3 cellular contexts compared by ENCODE assay signal in the genomic region with DNA sequence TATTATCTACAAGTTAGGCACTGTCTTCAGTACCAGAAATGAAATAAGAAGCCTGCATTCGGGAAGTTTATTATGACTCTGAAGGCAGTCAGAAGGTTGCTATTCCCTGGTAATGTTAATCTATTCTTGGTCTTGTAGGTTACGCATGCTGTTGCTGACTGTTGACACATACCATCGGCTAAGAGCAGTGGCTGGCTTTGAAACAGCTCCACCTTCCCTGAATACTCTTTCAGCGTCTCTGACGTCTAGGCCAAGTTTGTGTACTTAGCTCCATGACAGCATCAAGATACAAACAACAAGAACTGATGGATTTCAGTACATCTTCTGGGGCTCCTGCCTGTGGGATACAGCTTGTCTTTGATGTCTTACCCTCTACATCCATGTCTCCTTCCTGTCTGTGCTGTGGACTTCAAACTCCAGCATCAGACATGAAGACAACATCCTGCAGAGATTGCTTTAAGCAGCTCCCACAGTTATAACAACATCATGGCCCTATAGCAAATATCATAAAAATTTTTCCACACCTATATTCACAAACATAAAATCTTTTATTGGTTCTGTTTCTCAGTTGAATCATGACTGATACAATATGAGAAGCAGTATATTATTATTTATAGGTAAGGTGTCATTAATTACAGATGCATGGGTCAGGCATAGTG.
DNase-seq lines count a peak whose midpoint lies in the region; ATAC-seq and TF ChIP-seq lines count a peak whose summit lies in the region.
"Not testable (repeated sequence)": the region's sequence is repeated elsewhere in the genome, so short reads cannot be mapped to it uniquely, and the experiment has no call there.

No MANE protein-coding gene starts in this region.

- intact Hi-C loops in PC-3 (cut with micrococcal nuclease); left colon (cut with DNase I, micrococcal nuclease); mucosa of descending colon (cut with DNase I, micrococcal nuclease): not testable (repeated sequence)

- H3K4me1 ChIP-seq in PC-3 (ENCODE audit: insufficient read depth, low read length); mucosa of descending colon (ENCODE audit: low read depth): not testable (repeated sequence)

- POLR2A ChIA-PET in PC-3 (lab: Charles Lee; ENCODE audit: unreplicated experiment), result not testable (repeated sequence)

- CTCF ChIA-PET in PC-3 (lab: Charles Lee), result not testable (repeated sequence)

- not testable (repeated sequence) for BruUV-seq in PC-3 (replicated peaks; lab: Mats Ljungman, UMichigan)

- H3K36me3 ChIP-seq in PC-3 (ENCODE audit: low read depth, low read length); mucosa of descending colon (ENCODE audit: low read depth): not testable (repeated sequence)

- DNase-seq in PC-3, left colon, mucosa of descending colon: not testable (repeated sequence)

- TF ChIP-seq CTCF in PC-3 (conservative IDR thresholded peaks at IDR 0.05; ENCODE audit: low read depth, low read length); mucosa of descending colon (IDR thresholded peaks at IDR 0.05): not testable (repeated sequence)

- H3K9me3 ChIP-seq in PC-3 (ENCODE audit: low read length); mucosa of descending colon: not testable (repeated sequence)

- H3K4me3 ChIP-seq in PC-3 (ENCODE audit: low read length); mucosa of descending colon: not testable (repeated sequence)

- not testable (repeated sequence) for H3K9ac ChIP-seq in PC-3 (ENCODE audit: low read length)

- not testable (repeated sequence) for H3K9me2 ChIP-seq in PC-3 (replicated peaks; ENCODE audit: low read length)

- H3K79me2 ChIP-seq in PC-3 (ENCODE audit: low read length), result not testable (repeated sequence)

- ATAC-seq in PC-3, result peak; percentile 76
- peak; percentile 97 for ATAC-seq in left colon
- ATAC-seq in mucosa of descending colon, result peak; percentile 89

- H3K27ac ChIP-seq in PC-3 (ENCODE audit: low read length), result not testable (repeated sequence)

- not testable (repeated sequence) for H3K27me3 ChIP-seq in PC-3 (ENCODE audit: low read length)

- not testable (repeated sequence) for H4K20me1 ChIP-seq in PC-3 (ENCODE audit: low read length)

- not testable (repeated sequence) for H3K4me2 ChIP-seq in PC-3 (ENCODE audit: low read length)

- H3F3A ChIP-seq in PC-3 (ENCODE audit: low read length, unreplicated experiment), result not testable (repeated sequence)

- H2AFZ ChIP-seq in PC-3 (ENCODE audit: low read length), result not testable (repeated sequence)
